In the genomic region with DNA sequence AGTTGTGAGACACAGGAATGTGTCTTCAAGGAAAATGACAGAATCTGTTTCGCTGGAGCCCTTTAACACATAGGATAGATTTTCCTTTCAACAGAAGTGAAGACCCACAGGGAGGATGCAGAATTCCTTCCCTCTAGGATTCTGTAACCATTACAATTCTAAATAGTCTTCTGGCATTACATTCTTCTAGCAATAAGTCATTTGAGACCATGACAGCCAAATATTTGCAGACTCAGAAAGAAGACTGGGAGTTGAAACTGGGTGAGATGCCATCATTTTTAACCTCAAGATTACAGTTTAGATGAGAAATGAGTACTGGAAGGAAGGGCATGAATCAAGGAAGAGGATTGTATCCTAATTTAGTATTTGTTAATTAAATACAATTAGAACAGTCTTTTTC, we compare ENCODE assay signal across 22 cellular contexts.
A peak's percentile ranks its signal among the peaks of the same experiment; 100 is the strongest.
DNase-seq lines count a peak whose midpoint lies in the region; ATAC-seq and TF ChIP-seq lines count a peak whose summit lies in the region.
"Had no signal": no experiment of that assay in that cellular context is flagged by ENCODE, and none has a peak within 500 bp of the region (broad histone marks: within the 10 kb centered on the region; RNA-seq: fewer than 3 reads in every experiment).

No MANE protein-coding gene starts in this region.

- no peak overlapping the region for H3K4me3 ChIP-seq in fibroblast of the aortic adventitia (ENCODE audit: low read depth, low read length)
- H3K4me3 ChIP-seq: ascending aorta, GM23338, left ventricle myocardium inferior, SJCRH30, smooth muscle cell, tibial artery had no signal

- TF ChIP-seq POLR2A in erythroblast (IDR thresholded peaks at IDR 0.05; ENCODE audit: low read length), result no peak

- TF ChIP-seq CTCF in fibroblast of the aortic adventitia (IDR thresholded peaks at IDR 0.05; ENCODE audit: insufficient read depth, low read length), result no peak

- DNase-seq in GM04503 (ENCODE audit: low read depth), result peak; percentile 70
- DNase-seq in fibroblast of the aortic adventitia (ENCODE audit: low read depth), result peak; percentile 78
- peak; percentile 23 for DNase-seq in renal cortical epithelial cell (ENCODE audit: low read depth)
- DNase-seq in SIG-M5 (lab: John Stamatoyannopoulos, UW), result no peak
- DNase-seq in GM19240 (ENCODE audit: insufficient read length, low spot score), result no peak
- no peak for DNase-seq in erythroblast (lab: John Stamatoyannopoulos, UW)
- DNase-seq: activated CD4-positive, CD25-positive, alpha-beta regulatory T cell treated with anti-CD3 and anti-CD28 coated beads, Interleukin-2, amount 50 U/mL, for 72 hours; activated effector memory CD4-positive, alpha-beta T cell treated with anti-CD3 and anti-CD28 coated beads, Interleukin-2, amount 50 U/mL, for 16 hours; CD4-positive, CD25-positive, alpha-beta regulatory T cell; DND-41; left ventricle myocardium inferior; NCI-H510A; posterior cingulate gyrus; SJCRH30; tibial artery had no signal

- ATAC-seq in SK-N-SH treated with all-trans-retinoic acid at 6 μM for 48 hours (peak; percentile 76), HG02852 (IDR thresholded peaks at IDR 0.05; ENCODE audit: unreplicated experiment) (no peak)
- ATAC-seq: foreskin keratinocyte; GM23338; stimulated activated effector memory CD8-positive, alpha-beta T cell treated with anti-CD3 and anti-CD28 coated beads, Interleukin-12 subunit alpha, Interleukin-12 subunit beta, amount 100 ng/mL, for 72 hours had no signal

TF ChIP-seq in SK-N-SH treated with all-trans-retinoic acid at 6 μM for 48 hours, 23 proteins besides CTCF, POLR2A, EP300 and RAD21:
- TF ChIP-seq ISL1 (CRISPR knock-in tag; IDR thresholded peaks at IDR 0.05) (peak; percentile 88), ZFP3 (CRISPR knock-in tag; IDR thresholded peaks at IDR 0.05) (0 out of 2 replicates have a peak, but pooled peaks have one; percentile 1), ZC3H10 (CRISPR knock-in tag; IDR thresholded peaks at IDR 0.05) (0 out of 2 replicates have a peak, but pooled peaks have one; percentile 47), GLIS3 (CRISPR knock-in tag; IDR thresholded peaks at IDR 0.05) (no peak), OSR1 (CRISPR knock-in tag; IDR thresholded peaks at IDR 0.05) (0 out of 2 replicates have a peak, but pooled peaks have one; percentile 1)

Comparison
In these comparisons a context has a peak if more than half of its experiments do, and no peak if none do; other contexts are left out.
1. DNase-seq: peak in GM04503 (single experiment), fibroblast of the aortic adventitia (single experiment) and renal cortical epithelial cell (single experiment); none in SIG-M5 (single experiment), GM19240 (single experiment) and erythroblast (0 of 2).